25 cellular contexts compared by ENCODE assay signal in the genomic region with DNA sequence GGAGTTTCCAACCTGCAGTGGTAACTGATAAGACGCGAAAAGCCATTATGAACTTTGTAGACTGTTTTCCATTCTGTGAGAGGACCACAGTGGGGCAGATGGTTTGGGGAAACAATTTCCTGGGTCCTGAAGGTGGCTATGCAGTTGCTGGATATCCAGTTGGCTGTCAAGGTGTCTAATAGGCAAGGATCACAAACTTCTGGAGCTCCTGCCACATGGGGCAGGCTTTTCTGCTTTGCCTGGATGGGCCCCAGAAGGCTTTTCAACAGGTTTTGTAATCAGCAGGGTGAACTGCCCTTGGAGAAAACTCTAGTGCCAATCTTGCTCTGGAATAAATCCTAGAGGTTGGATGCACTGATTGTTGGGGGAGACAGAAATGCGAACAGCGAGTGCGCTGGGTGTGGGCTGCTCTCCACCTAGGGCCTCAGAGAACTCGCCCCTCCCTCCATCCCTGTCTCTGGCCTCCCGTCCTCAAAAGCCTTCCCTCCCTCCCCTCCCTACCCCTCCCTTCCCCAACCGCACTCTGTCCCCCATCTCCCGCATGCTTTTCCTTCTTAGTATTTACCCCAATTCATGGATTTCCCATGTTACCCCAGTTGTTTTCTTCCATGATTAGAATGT.
"Had no signal": no experiment of that assay in that cellular context is flagged by ENCODE, and none has a peak within 500 bp of the region (broad histone marks: within the 10 kb centered on the region; RNA-seq: fewer than 3 reads in every experiment).

No MANE protein-coding gene starts in this region.

- H3K27ac ChIP-seq: cardiac muscle cell, esophagus squamous epithelium, heart left ventricle had no signal

- ATAC-seq: activated CD8-positive, alpha-beta memory T cell treated with anti-CD3 and anti-CD28 coated beads, Interleukin-2, amount 10 ng/mL, durations not matched to agents 7 days and 5 days; activated CD8-positive, alpha-beta T cell treated with anti-CD3 and anti-CD28 coated beads for 36 hours; heart left ventricle; left colon; mucosa of descending colon; stimulated activated naive B cell treated with anti-CD40 and anti-IgM and Interleukin-4, amounts not matched to agents 10 μg/mL and 1 μg/mL and 100 μg/mL, for 72 hours; T-helper 17 cell had no signal

- H3K4me2 ChIP-seq: smooth muscle cell had no signal

- H3K27me3 ChIP-seq: cardiac muscle cell, esophagus squamous epithelium, heart left ventricle, sigmoid colon, transverse colon had no signal

- H3K4me3 ChIP-seq: cardiac muscle cell, esophagus squamous epithelium, heart left ventricle, mucosa of descending colon, sigmoid colon, smooth muscle cell, transverse colon had no signal

- H3K9me3 ChIP-seq: mucosa of descending colon, transverse colon had no signal

- H3K36me3 ChIP-seq: cardiac muscle cell, esophagus squamous epithelium, heart left ventricle, sigmoid colon, transverse colon had no signal

- FAIRE-seq: keratinocyte had no signal

- DNase-seq: activated CD4-positive, alpha-beta T cell treated with anti-CD3 and anti-CD28 coated beads for 48 hours; activated CD8-positive, alpha-beta memory T cell treated with anti-CD3 and anti-CD28 coated beads, Interleukin-2, amount 10 ng/mL, durations not matched to agents 7 days and 5 days; activated CD8-positive, alpha-beta T cell treated with anti-CD3 and anti-CD28 coated beads for 36 hours; activated effector memory CD4-positive, alpha-beta T cell treated with anti-CD3 and anti-CD28 coated beads, Interleukin-2, amount 50 U/mL, for 16 hours; activated naive CD4-positive, alpha-beta T cell treated with anti-CD3 and anti-CD28 coated beads, Interleukin-2, amount 10 ng/mL, durations not matched to agents 7 days and 5 days; activated T-cell treated with anti-CD3 and anti-CD28 coated beads for 4 hours; amygdala; dermis blood vessel endothelial cell; effector CD8-positive, alpha-beta T cell; esophagus squamous epithelium; heart left ventricle; left colon; mucosa of descending colon; naive B cell; occipital lobe; sigmoid colon; stimulated activated CD4-positive, alpha-beta T cell treated with anti-CD3 and anti-CD28 coated beads, Interleukin-2, amount 100 ng/mL, for 48 hours; stimulated activated CD8-positive, alpha-beta memory T cell treated with anti-CD3 and anti-CD28 coated beads, Interleukin-4, amount 100 ng/mL, for 48 hours; stimulated activated naive B cell treated with anti-CD40 and anti-IgM and Interleukin-4, amounts not matched to agents 10 μg/mL and 1 μg/mL and 100 μg/mL, for 72 hours; SW 1271; T-helper 17 cell; transverse colon had no signal
